Comparison of ENCODE assay signal across 36 cellular contexts in the genomic region with DNA sequence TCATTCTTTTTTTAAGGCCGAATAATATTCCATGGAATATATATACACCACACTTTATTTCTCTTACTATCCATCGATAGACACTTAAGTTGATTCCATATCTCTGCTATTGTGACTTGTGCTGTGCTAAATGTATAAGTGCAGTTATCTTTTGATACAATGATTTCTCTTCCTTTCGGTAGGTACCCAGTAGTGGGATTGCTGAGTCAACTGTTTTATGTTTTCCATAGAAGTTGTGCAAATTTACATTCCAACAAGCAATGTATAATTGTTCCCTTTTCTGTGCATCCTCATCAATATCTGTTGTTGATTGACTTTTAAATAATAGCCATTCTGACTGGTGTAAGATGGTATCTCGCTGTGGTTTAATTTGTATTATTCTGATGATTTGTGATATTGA.
"Had no signal": no experiment of that assay in that cellular context is flagged by ENCODE, and none has a peak within 500 bp of the region (broad histone marks: within the 10 kb centered on the region; RNA-seq: fewer than 3 reads in every experiment).

No MANE protein-coding gene starts in this region.

- H3K4me3 ChIP-seq: MG63 had no signal

- H3K9me3 ChIP-seq: MG63 had no signal

- H3K36me3 ChIP-seq: MG63 had no signal

- DNase-seq: MG63, MM.1S, MV-4-11, NCI-H1048, NCI-H1092, NCI-H1092 treated with DMSO at 0.1 percent for 48 hours, NCI-H1105, NCI-H1105 treated with DMSO at 0.1 percent for 48 hours, NCI-H1417, NCI-H1417 treated with DMSO at 0.1 percent for 48 hours, NCI-H1436, NCI-H1436 treated with DMSO at 0.1 percent for 48 hours, NCI-H146, NCI-H1694, NCI-H1694 treated with DMSO at 0.1 percent for 48 hours, NCI-H187, NCI-H187 treated with DMSO at 0.1 percent for 48 hours, NCI-H1930, NCI-H2029, NCI-H2029 treated with DMSO at 0.1 percent for 48 hours, NCI-H2081, NCI-H2081 treated with DMSO at 0.1 percent for 48 hours, NCI-H2107, NCI-H2171, NCI-H2171 treated with DMSO at 0.1 percent for 48 hours, NCI-H2227 treated with DMSO at 0.1 percent for 48 hours, NCI-H226, NCI-H345, NCI-H446, NCI-H446 treated with DMSO at 0.1 percent for 48 hours, NCI-H510A, NCI-H510A treated with DMSO at 0.1 percent for 48 hours, NCI-H524, NCI-H524 treated with DMSO at 0.1 percent for 48 hours, NCI-H526, NCI-H526 treated with DMSO at 0.1 percent for 48 hours had no signal
